13 cellular contexts compared by ENCODE assay signal in genomic region chr5:126884269-126884819, GRCh38.
DNase-seq lines count a peak whose midpoint lies in the region; ATAC-seq, FAIRE-seq and TF ChIP-seq lines count a peak whose summit lies in the region.
"Had no signal": no experiment of that assay in that cellular context is flagged by ENCODE, and none has a peak within 500 bp of the region (broad histone marks: within the 10 kb centered on the region; RNA-seq: fewer than 3 reads in every experiment).

No MANE protein-coding gene starts in this region.

- dilution Hi-C loops in IMR-90 (cut with HindIII; ENCODE audit: low sequenced_read_pairs, unreplicated experiment): no loop called here

- no peak for TF ChIP-seq POLR2A in IMR-90 (IDR thresholded peaks at IDR 0.05; ENCODE audit: low read depth, low read length)

- no TSS peak for BruUV-seq in IMR-90 (replicated peaks; lab: Mats Ljungman, UMichigan)

- no peak overlapping the region for H3K27ac ChIP-seq in IMR-90 (ENCODE audit: insufficient read depth, low read length)
- H3K27ac ChIP-seq in lung (ENCODE audit: low read depth in 1 of 2, low read length in 1 of 2): peak overlapping the region in 1 of 2 donors; percentile 72
- no peak overlapping the region for H3K27ac ChIP-seq in lower lobe of right lung
- H3K27ac ChIP-seq: SK-N-MC, tibial artery had no signal

- in situ Hi-C loops in IMR-90 (cut with MboI; ENCODE audit: low sequenced_read_pairs): no loop called here

- H3K23ac ChIP-seq in IMR-90 (ENCODE audit: low read depth, low read length): no peak overlapping the region

- intact Hi-C loops in IMR-90 (cut with micrococcal nuclease): no loop called here
- intact Hi-C loops in lower lobe of right lung (cut with DNase I): no loop called here

- H3K9me3 ChIP-seq in IMR-90 (ENCODE audit: control insufficient read depth, insufficient read depth, low read length) (no peaks in the 10 kb centered on the region), lung (ENCODE audit: control insufficient read depth in 2 of 2, insufficient read depth in 1 of 2, low read length in 1 of 2) (no peaks in the 10 kb centered on the region), lower lobe of right lung (no peaks in the 10 kb centered on the region)
- H3K9me3 ChIP-seq: tibial artery had no signal

- no peak overlapping the region for H2BK120ac ChIP-seq in IMR-90 (ENCODE audit: low read depth, low read length)

- POLR2A ChIA-PET in BJ (lab: Charles Lee): no interaction called here
- POLR2A ChIA-PET in IMR-90 (lab: Charles Lee; ENCODE audit: unreplicated experiment): no interaction called here

- 0% methylated on average over 2 of the region's 5 CpGs; no CpG with 5 or more reads in 1 of the 2 experiments for WGBS in IMR-90 (ENCODE audit: extremely low coverage in 2 of 2, insufficient read length in 1 of 2), 2 experiments
- WGBS in lung, 2 donors: 60 to 61% methylated on average over 5 of the region's 5 CpGs

- peak; percentile 93 for FAIRE-seq in bronchial epithelial cell (lab: Jason Lieb, UNC)

- peak overlapping the region; percentile 2; the same call in 1 of the 2 replicates for H2BK20ac ChIP-seq in IMR-90 (ENCODE audit: low read depth, low read length)

- no peak for TF ChIP-seq CTCF in BJ (IDR thresholded peaks at IDR 0.05; ENCODE audit: insufficient read depth, low read depth, low read length)
- TF ChIP-seq CTCF in IMR-90 (conservative IDR thresholded peaks at IDR 0.05; ENCODE audit: low read depth, low read length): no peak
- TF ChIP-seq CTCF in bronchial epithelial cell (IDR thresholded peaks at IDR 0.05; ENCODE audit: insufficient read depth, low read length, severe bottlenecking): no peak
- no peak for TF ChIP-seq CTCF in lung (IDR thresholded peaks at IDR 0.05; ENCODE audit: control extremely low read depth, extremely low read depth)
- TF ChIP-seq CTCF in lower lobe of right lung (IDR thresholded peaks at IDR 0.05): no peak

- H2AK9ac ChIP-seq in IMR-90 (replicated peaks; ENCODE audit: low read depth, low read length, poor library complexity): no peak overlapping the region

- peak overlapping the region; percentile 3; the same call in 2 of the 3 replicates for H2BK15ac ChIP-seq in IMR-90 (ENCODE audit: low read depth, low read length)

- H4K8ac ChIP-seq in IMR-90 (ENCODE audit: low read depth in 2 of 2, low read length in 2 of 2): no peak overlapping the region; a peak in 1 of 4 replicates

- no peak overlapping the region for H3K9ac ChIP-seq in IMR-90 (ENCODE audit: low read depth, low read length)

- H3K79me1 ChIP-seq in IMR-90 (ENCODE audit: low read depth in 1 of 2, low read length in 2 of 2): peaks cover 0 to 3% of the 10 kb centered on the region in 2 experiments; a peak in 1 of 4 replicates

- CTCF ChIA-PET in BJ (lab: Yijun Ruan, JAX) (no interaction called here), IMR-90 (lab: Yijun Ruan, JAX) (no interaction called here)

- H4K5ac ChIP-seq in IMR-90 (ENCODE audit: low read depth, low read length): no peak overlapping the region

- H3K18ac ChIP-seq in IMR-90 (ENCODE audit: low read depth, low read length): no peak overlapping the region

- H4K20me1 ChIP-seq in IMR-90 (ENCODE audit: insufficient read depth, low read length): no peaks in the 10 kb centered on the region

- no peak overlapping the region for H4K91ac ChIP-seq in IMR-90 (ENCODE audit: insufficient read depth, low read depth, low read length)

- no peak overlapping the region for H2AFZ ChIP-seq in IMR-90 (replicated peaks; ENCODE audit: low read length, poor library complexity)

- H3K4me3 ChIP-seq in BJ (ENCODE audit: low read depth, low read length): no peak overlapping the region
- no peak overlapping the region for H3K4me3 ChIP-seq in IMR-90 (ENCODE audit: insufficient read depth, low read depth, low read length)
- no peak overlapping the region for H3K4me3 ChIP-seq in bronchial epithelial cell (ENCODE audit: low read depth, low read length)
- H3K4me3 ChIP-seq in lung: no peak overlapping the region
- H3K4me3 ChIP-seq in lower lobe of right lung: no peak overlapping the region
- H3K4me3 ChIP-seq: SK-N-MC, tibial artery had no signal

- H3K27me3 ChIP-seq in BJ (ENCODE audit: control insufficient read depth, insufficient read depth, low read length): no peaks in the 10 kb centered on the region
- no peaks in the 10 kb centered on the region for H3K27me3 ChIP-seq in IMR-90 (ENCODE audit: control insufficient read depth, insufficient read depth, low read length)
- H3K27me3 ChIP-seq in bronchial epithelial cell (ENCODE audit: control insufficient read depth, insufficient read depth, low read length): no peaks in the 10 kb centered on the region
- no peaks in the 10 kb centered on the region for H3K27me3 ChIP-seq in lung (ENCODE audit: control insufficient read depth, insufficient read depth)
- no peaks in the 10 kb centered on the region for H3K27me3 ChIP-seq in lower lobe of right lung (ENCODE audit: low read depth)
- H3K27me3 ChIP-seq: tibial artery had no signal

- peaks cover 3% of the 10 kb centered on the region; the same call in 1 of the 2 replicates for H3K9me1 ChIP-seq in IMR-90 (ENCODE audit: insufficient read depth, low read length)

- no peak; the same call in 1 of the 2 replicates for TF ChIP-seq RAD21 in IMR-90 (IDR thresholded peaks at IDR 0.05; ENCODE audit: low read length)

- H3K4me1 ChIP-seq in IMR-90 (ENCODE audit: control insufficient read depth, insufficient read depth, low read length) (peaks cover 3% of the 10 kb centered on the region), lung (ENCODE audit: control insufficient read depth in 2 of 2, insufficient read depth in 2 of 2, low read length in 2 of 2) (peaks cover 0 to 13% of the 10 kb centered on the region in 2 donors), lower lobe of right lung (no peaks in the 10 kb centered on the region)
- H3K4me1 ChIP-seq: tibial artery had no signal

- peak overlapping the region; percentile 35 for H2BK5ac ChIP-seq in IMR-90 (ENCODE audit: low read depth, low read length, poor library complexity, severe bottlenecking)

- H3K14ac ChIP-seq in IMR-90 (replicated peaks; ENCODE audit: low read depth, low read length): no peak overlapping the region; the same call in 1 of the 2 replicates

- H3K4ac ChIP-seq in IMR-90 (ENCODE audit: low read depth, low read length): peak overlapping the region; percentile 14; the same call in 1 of the 2 replicates

- ATAC-seq in IMR-90 (ENCODE audit: low read depth) (peak; percentile 90), lung (ENCODE audit: insufficient read depth, low FRiP score) (peak; percentile 56), HG02870 (IDR thresholded peaks at IDR 0.05; ENCODE audit: unreplicated experiment) (no peak), lower lobe of right lung (no peak)
- ATAC-seq: left colon had no signal

- no peaks in the 10 kb centered on the region for H3K36me3 ChIP-seq in BJ (ENCODE audit: control insufficient read depth, insufficient read depth, low read length)
- H3K36me3 ChIP-seq in IMR-90 (ENCODE audit: control insufficient read depth, insufficient read depth, low read length): no peaks in the 10 kb centered on the region
- H3K36me3 ChIP-seq in bronchial epithelial cell (ENCODE audit: control insufficient read depth, insufficient read depth, low read length): no peaks in the 10 kb centered on the region
- no peaks in the 10 kb centered on the region for H3K36me3 ChIP-seq in lung (ENCODE audit: control insufficient read depth in 2 of 2, insufficient read depth in 2 of 2, low read length in 2 of 2)
- no peaks in the 10 kb centered on the region for H3K36me3 ChIP-seq in lower lobe of right lung
- H3K36me3 ChIP-seq: tibial artery had no signal

- peak overlapping the region; percentile 33; the same call in 1 of the 2 replicates for H3K4me2 ChIP-seq in IMR-90 (ENCODE audit: low read depth, low read length)

- no peak overlapping the region; the same call in 1 of the 2 replicates for H2AK5ac ChIP-seq in IMR-90 (ENCODE audit: low read depth, low read length)

- H3K56ac ChIP-seq in IMR-90 (ENCODE audit: extremely low read depth, insufficient read depth, low read length): no peak overlapping the region

- peak; percentile 64 for DNase-seq in BJ (ENCODE audit: low read depth)
- peak; percentile 96 for DNase-seq in IMR-90
- peak; percentile 97 for DNase-seq in bronchial epithelial cell (ENCODE audit: low read depth)
- no peak for DNase-seq in lung (ENCODE audit: low spot score)
- DNase-seq in NCI-H2081 (lab: John Stamatoyannopoulos, UW): no peak
- no peak for DNase-seq in lower lobe of right lung
- no peak for DNase-seq in iPS-NIHi7 (ENCODE audit: extremely low spot score)
- DNase-seq: cortex of kidney, left colon, NCI-H187, tibial artery had no signal

TF ChIP-seq in IMR-90, 13 proteins besides CTCF, POLR2A, EP300 and RAD21:
- no peak for TF ChIP-seq SMC3 (IDR thresholded peaks at IDR 0.05; ENCODE audit: low read depth, low read length)
- TF ChIP-seq BHLHE40 (IDR thresholded peaks at IDR 0.05; ENCODE audit: low read depth, low read length): peak; percentile 64
- TF ChIP-seq FOS (IDR thresholded peaks at IDR 0.05; ENCODE audit: low read depth, low read length): peak; percentile 74
TF ChIP-seq in IMR-90: peak in this region for 2.

Comparison
In these comparisons a context has a peak if more than half of its experiments do, and no peak if none do; other contexts are left out.
1. DNase-seq: peak in BJ (single experiment), IMR-90 (single experiment) and bronchial epithelial cell (single experiment); none in lung (single experiment), NCI-H2081 (0 of 2), lower lobe of right lung (single experiment) and iPS-NIHi7 (single experiment).
2. ATAC-seq: peak in IMR-90 (single experiment) and lung (single experiment); none in HG02870 (single experiment) and lower lobe of right lung (0 of 2).